15 cellular contexts compared by ENCODE assay signal in genomic region chr22:41684194-41684593, GRCh38. TPM values are rescaled to one million over a fixed set of nuclear protein-coding genes. Genes with fewer than 3 reads are reported as not detected.
A peak's percentile ranks its signal among the peaks of the same experiment; 100 is the strongest.
DNase-seq lines count a peak whose midpoint lies in the region; ATAC-seq and TF ChIP-seq lines count a peak whose summit lies in the region.
"Had no signal": no experiment of that assay in that cellular context is flagged by ENCODE, and none has a peak within 500 bp of the region (broad histone marks: within the 10 kb centered on the region; RNA-seq: fewer than 3 reads in every experiment).

No MANE protein-coding gene starts in this region.

- no peaks in the 10 kb centered on the region for H3K27me3 Mint-ChIP-seq in CD4-positive, alpha-beta T cell
- H3K27me3 Mint-ChIP-seq in CD8-positive, alpha-beta memory T cell: peaks cover 0 to 2% of the 10 kb centered on the region in 2 donors
- H3K27me3 Mint-ChIP-seq in T-helper 17 cell (no peaks in the 10 kb centered on the region), memory B cell (no peaks in the 10 kb centered on the region)

- peaks cover 20% of the 10 kb centered on the region for H3K4me1 ChIP-seq in CD8-positive, alpha-beta memory T cell (ENCODE audit: insufficient read depth, low read length)

- DNase-seq in CD4-positive, alpha-beta T cell: no peak
- DNase-seq in CD8-positive, alpha-beta memory T cell: no peak
- no peak for DNase-seq in T-helper 17 cell
- no peak for DNase-seq in memory B cell (ENCODE audit: low spot score in 2 of 2)
- no peak for DNase-seq in SW 1271 (lab: John Stamatoyannopoulos, UW)
- no peak for DNase-seq in T-helper 9 cell
- no peak for DNase-seq in stimulated activated CD4-positive, alpha-beta T cell treated with anti-CD3 and anti-CD28 coated beads, Interleukin-1b, Interleukin-23, amount 100 ng/mL, for 48 hours
- DNase-seq: activated naive CD4-positive, alpha-beta T cell treated with anti-CD3 and anti-CD28 coated beads, Interleukin-2, amount 50 U/mL, for 16 hours; body of pancreas; H9; lower lobe of right lung; MG63; NCI-H146; NCI-H69 had no signal

- no peaks in the 10 kb centered on the region for H3K27me3 ChIP-seq in CD4-positive, alpha-beta T cell (ENCODE audit: control insufficient read depth, insufficient read depth, low read length)
- H3K27me3 ChIP-seq in CD8-positive, alpha-beta memory T cell (ENCODE audit: insufficient read depth, low read length, poor library complexity, severe bottlenecking): no peaks in the 10 kb centered on the region
- H3K27me3 ChIP-seq: body of pancreas, MG63, upper lobe of right lung had no signal

- no peaks in the 10 kb centered on the region for H3K9me3 ChIP-seq in CD4-positive, alpha-beta T cell (ENCODE audit: control insufficient read depth, low read length)
- H3K9me3 ChIP-seq in CD8-positive, alpha-beta memory T cell (ENCODE audit: low read length): no peaks in the 10 kb centered on the region
- no peaks in the 10 kb centered on the region for H3K9me3 ChIP-seq in T-helper 17 cell (ENCODE audit: control insufficient read depth, low read length, poor library complexity, severe bottlenecking)
- H3K9me3 ChIP-seq: body of pancreas, lower lobe of right lung, MG63, upper lobe of right lung had no signal

- peaks cover 60% of the 10 kb centered on the region for H3K4me1 Mint-ChIP-seq in CD4-positive, alpha-beta T cell (ENCODE audit: low read depth)
- H3K4me1 Mint-ChIP-seq in CD8-positive, alpha-beta memory T cell: peaks cover 33 to 63% (median 54%) of the 10 kb centered on the region in 3 donors
- H3K4me1 Mint-ChIP-seq in T-helper 17 cell (peaks cover 22% of the 10 kb centered on the region), memory B cell (peaks cover 18% of the 10 kb centered on the region)

- no peak for TF ChIP-seq CTCF in CD4-positive, alpha-beta T cell (IDR thresholded peaks at IDR 0.05)

- intact Hi-C loops in CD4-positive, alpha-beta T cell (cut with DNase I, micrococcal nuclease): loop anchor here in 1 of 2 experiments (5.0 kb wide), 1 partner anchor 62 kb away; the partner anchor contains the start of genes DESI1 and XRCC6

- POLR2A ChIA-PET in CD4-positive, alpha-beta T cell (lab: Charles Lee): no interaction called here
- POLR2A ChIA-PET in CD8-positive, alpha-beta memory T cell (lab: Charles Lee): no interaction called here

- H3K4me3 Mint-ChIP-seq in CD4-positive, alpha-beta T cell: peak overlapping the region; percentile 35
- H3K4me3 Mint-ChIP-seq in CD8-positive, alpha-beta memory T cell: peak overlapping the region in 1 of 7 donors; percentile 99
- H3K4me3 Mint-ChIP-seq in T-helper 17 cell: peak overlapping the region; percentile 6
- no peak overlapping the region for H3K4me3 Mint-ChIP-seq in memory B cell
- H3K4me3 Mint-ChIP-seq: H9 had no signal

- no peak for ATAC-seq in CD4-positive, alpha-beta T cell (ENCODE audit: poor library complexity)
- ATAC-seq in T-helper 17 cell: no peak
- no peak for ATAC-seq in memory B cell (ENCODE audit: low read depth)
- ATAC-seq: body of pancreas, lower lobe of right lung, upper lobe of right lung had no signal

- peak overlapping the region; percentile 98 for H3K27ac Mint-ChIP-seq in CD4-positive, alpha-beta T cell
- H3K27ac Mint-ChIP-seq in CD8-positive, alpha-beta memory T cell: peak overlapping the region in 6 of 8 donors; percentile 22 to 100 (median 88)
- peak overlapping the region; percentile 51 for H3K27ac Mint-ChIP-seq in T-helper 17 cell
- H3K27ac Mint-ChIP-seq in memory B cell: peak overlapping the region; percentile 100
- H3K27ac Mint-ChIP-seq: H9 had no signal

- CTCF ChIA-PET in CD4-positive, alpha-beta T cell (lab: Charles Lee): interaction anchor here (1.0 to 1.6 kb wide), 2 partner anchors 13 to 17 kb away, joined by 4 to 6 read pairs; no protein-coding TSS in a partner anchor
- CTCF ChIA-PET in CD8-positive, alpha-beta memory T cell (lab: Charles Lee): interaction anchor here (1.4 to 2.3 kb wide), 2 partner anchors 17 to 19 kb away, joined by 3 to 9 read pairs; no protein-coding TSS in a partner anchor

- H3K36me3 ChIP-seq in CD8-positive, alpha-beta memory T cell (ENCODE audit: insufficient read depth, low read length): peaks cover 15% of the 10 kb centered on the region

- peaks cover 56% of the 10 kb centered on the region for H3K36me3 Mint-ChIP-seq in CD4-positive, alpha-beta T cell (ENCODE audit: low read depth)
- H3K36me3 Mint-ChIP-seq in CD8-positive, alpha-beta memory T cell: peaks cover 3 to 33% (median 4%) of the 10 kb centered on the region in 3 donors
- H3K36me3 Mint-ChIP-seq in T-helper 17 cell (ENCODE audit: low read depth) (peaks cover 7% of the 10 kb centered on the region), memory B cell (peaks cover 8% of the 10 kb centered on the region)

- H3K9me3 Mint-ChIP-seq in CD4-positive, alpha-beta T cell: no peaks in the 10 kb centered on the region
- peaks cover 0 to 3% (median 0%) of the 10 kb centered on the region in 5 donors for H3K9me3 Mint-ChIP-seq in CD8-positive, alpha-beta memory T cell
- H3K9me3 Mint-ChIP-seq in memory B cell: no peaks in the 10 kb centered on the region
- H3K9me3 Mint-ChIP-seq: H9 had no signal

- no peak overlapping the region for H3K27ac ChIP-seq in CD4-positive, alpha-beta T cell (ENCODE audit: low read depth, low read length)
- H3K27ac ChIP-seq in CD8-positive, alpha-beta memory T cell (ENCODE audit: low read depth, low read length): no peak overlapping the region
- H3K27ac ChIP-seq: body of pancreas, lower lobe of right lung, upper lobe of right lung had no signal

- H3K4me3 ChIP-seq in CD8-positive, alpha-beta memory T cell (ENCODE audit: low read length): no peak overlapping the region
- H3K4me3 ChIP-seq: body of pancreas, lower lobe of right lung, MG63, upper lobe of right lung had no signal

RNA-seq across cellular contexts. Expression of gene SNU13, which starts 4.5 kb away (rescaled TPM):
- 100 to 1,000 TPM; 134 to 140 TPM for total RNA-seq in CD4-positive, alpha-beta T cell
- 100 to 1,000 TPM; 315 to 324 TPM for total RNA-seq in CD8-positive, alpha-beta memory T cell
- polyA plus RNA-seq in CD8-positive, alpha-beta memory T cell: 270 TPM
- total RNA-seq in T-helper 17 cell: 100 to 1,000 TPM; 120 to 148 TPM

RNA-seq across cellular contexts. Expression of gene MEI1, which starts 15.1 kb away (rescaled TPM):
- 10 to 100 TPM; 64.4 to 81.0 TPM for total RNA-seq in CD4-positive, alpha-beta T cell
- total RNA-seq in CD8-positive, alpha-beta memory T cell: 10 to 100 TPM; 33.9 to 36.3 TPM
- polyA plus RNA-seq in CD8-positive, alpha-beta memory T cell: 150 TPM
- 10 to 100 TPM; 53.8 to 60.9 TPM for total RNA-seq in T-helper 17 cell
- total RNA-seq: body of pancreas had no signal
